Comparison of ENCODE assay signal across 10 cellular contexts in the genomic region with DNA sequence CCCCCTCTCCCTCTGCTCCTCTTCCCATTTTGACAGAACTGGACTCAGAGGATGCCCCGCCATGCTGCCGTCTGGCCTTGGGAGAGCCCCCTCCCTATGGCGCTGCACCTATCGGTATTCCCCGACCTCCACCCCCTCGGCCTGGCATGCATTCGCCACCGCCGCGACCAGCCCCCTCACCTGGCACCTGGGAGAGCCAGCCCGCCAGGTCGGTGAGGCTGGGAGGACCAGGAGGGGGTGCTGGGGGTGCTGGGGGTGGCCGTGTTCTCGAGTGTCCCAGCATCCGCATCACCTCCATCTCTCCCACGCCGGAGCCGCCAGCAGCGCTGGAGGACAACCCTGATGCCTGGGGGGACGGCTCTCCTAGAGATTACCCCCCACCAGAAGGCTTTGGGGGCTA. TPM values are rescaled to one million over a fixed set of nuclear protein-coding genes. Genes with fewer than 3 reads are reported as not detected.
DNase-seq lines count a peak whose midpoint lies in the region; ATAC-seq and TF ChIP-seq lines count a peak whose summit lies in the region.
"Had no signal": no experiment of that assay in that cellular context is flagged by ENCODE, and none has a peak within 500 bp of the region (broad histone marks: within the 10 kb centered on the region; RNA-seq: fewer than 3 reads in every experiment).

No MANE protein-coding gene starts in this region.

- H3K27me3 ChIP-seq in muscle layer of colon (ENCODE audit: control insufficient read depth in 1 of 2, insufficient read depth in 2 of 2, low read length in 2 of 2) (no peaks in the 10 kb centered on the region), thyroid gland (no peaks in the 10 kb centered on the region)

- H3K27me3 Mint-ChIP-seq in activated T-cell treated with anti-CD3 and anti-CD28 coated beads, Interleukin-2, amount 50 U/mL, for 4 hours (ENCODE audit: low read depth) = peaks cover 39% of the 10 kb centered on the region

- WGBS in thyroid gland, 2 donors = 84 to 90% methylated on average over 13 to 15 of the region's 20 CpGs

- no peaks in the 10 kb centered on the region for H3K36me3 Mint-ChIP-seq in activated T-cell treated with anti-CD3 and anti-CD28 coated beads, Interleukin-2, amount 50 U/mL, for 4 hours (ENCODE audit: insufficient read depth)

- H3K9ac ChIP-seq in muscle layer of colon (ENCODE audit: low read length) = no peak overlapping the region

- peaks cover 27% of the 10 kb centered on the region for H3K4me1 Mint-ChIP-seq in activated T-cell treated with anti-CD3 and anti-CD28 coated beads, Interleukin-2, amount 50 U/mL, for 4 hours (ENCODE audit: low read depth)

- H3K9me3 ChIP-seq in muscle layer of colon (ENCODE audit: low read length) (no peaks in the 10 kb centered on the region), thyroid gland (no peaks in the 10 kb centered on the region)
- H3K9me3 ChIP-seq: A549 had no signal

- H3K4me1 ChIP-seq in muscle layer of colon (ENCODE audit: insufficient read depth, low read length) (peaks cover 24% of the 10 kb centered on the region), thyroid gland (peaks cover 17 to 19% of the 10 kb centered on the region in 2 donors)

- H3K36me3 ChIP-seq in muscle layer of colon (ENCODE audit: insufficient read depth, low read length) = peaks cover 13% of the 10 kb centered on the region
- no peaks in the 10 kb centered on the region for H3K36me3 ChIP-seq in thyroid gland

- TF ChIP-seq POLR2A in thyroid gland (IDR thresholded peaks at IDR 0.05) = no peak

- TF ChIP-seq CTCF in cardiac fibroblast (IDR thresholded peaks at IDR 0.05; ENCODE audit: low read depth, low read length) (no peak), thyroid gland (IDR thresholded peaks at IDR 0.05) (no peak)

- H3K4me3 Mint-ChIP-seq in activated T-cell treated with anti-CD3 and anti-CD28 coated beads, Interleukin-2, amount 50 U/mL, for 4 hours = peak overlapping the region; percentile 38

- no peak for DNase-seq in activated T-cell treated with anti-CD3 and anti-CD28 coated beads, Interleukin-2, amount 50 U/mL, for 4 hours
- no peak for DNase-seq in activated T-cell treated with anti-CD3 and anti-CD28 coated beads for 4 hours
- DNase-seq in cardiac fibroblast (ENCODE audit: low read depth in 2 of 2) = no peak
- DNase-seq in thyroid gland = no peak
- no peak for DNase-seq in DMS153 (lab: John Stamatoyannopoulos, UW)
- DNase-seq: NCI-H1048 had no signal

- H3K27ac ChIP-seq in muscle layer of colon (ENCODE audit: low read depth, low read length) (peak overlapping the region; percentile 99), thyroid gland (peak overlapping the region; percentile 84 to 95 (median 94))
- H3K27ac ChIP-seq: A549 had no signal

- H3K9me3 Mint-ChIP-seq in activated T-cell treated with anti-CD3 and anti-CD28 coated beads, Interleukin-2, amount 50 U/mL, for 4 hours = no peaks in the 10 kb centered on the region

- no peak for ATAC-seq in activated T-cell treated with anti-CD3 and anti-CD28 coated beads, Interleukin-2, amount 50 U/mL, for 4 hours
- ATAC-seq in GM19351 (IDR thresholded peaks at IDR 0.05; ENCODE audit: unreplicated experiment) (no peak), HG03457 (IDR thresholded peaks at IDR 0.05; ENCODE audit: unreplicated experiment) (no peak)
- ATAC-seq: A549 had no signal

- H3K4me3 ChIP-seq in cardiac fibroblast (replicated peaks in 1 of 2; ENCODE audit: low read depth in 2 of 2, low read length in 2 of 2) (peak overlapping the region; percentile 83 to 88), muscle layer of colon (ENCODE audit: low read depth in 1 of 2, low read length in 2 of 2) (peak overlapping the region in 1 of 2 donors; percentile 84), thyroid gland (replicated peaks in 1 of 3) (peak overlapping the region in 1 of 3 donors; percentile 80)
- H3K4me3 ChIP-seq: A549 had no signal

- intact Hi-C loops in thyroid gland (cut with DNase I) = loop anchor here (5.0 kb wide), 1 partner anchor 37 kb away; no protein-coding TSS in a partner anchor

RNA-seq across cellular contexts. Expression of gene NFATC4, which starts 1.5 kb away (rescaled TPM):
- total RNA-seq in activated T-cell treated with anti-CD3 and anti-CD28 coated beads, Interleukin-2, amount 50 U/mL, for 4 hours = under 1 TPM; 0.13 to 0.38 (median 0.32) TPM
- 10 to 100 TPM; 19.4 to 41.3 (median 38.6) TPM for total RNA-seq in thyroid gland

RNA-seq across cellular contexts. Expression of gene NYNRIN, which starts 29.3 kb away (rescaled TPM):
- total RNA-seq in activated T-cell treated with anti-CD3 and anti-CD28 coated beads, Interleukin-2, amount 50 U/mL, for 4 hours = under 1 TPM in 2 of 3 donors, not detected in 1; 0.03 to 0.05 TPM
- total RNA-seq in thyroid gland = 10 to 100 TPM; 11.7 to 19.9 (median 12.3) TPM

RNA-seq across cellular contexts. Expression of gene RIPK3, which starts 29.7 kb away (rescaled TPM):
- total RNA-seq in activated T-cell treated with anti-CD3 and anti-CD28 coated beads, Interleukin-2, amount 50 U/mL, for 4 hours = 1 to 10 TPM; 5.9 to 8.0 (median 6.2) TPM
- total RNA-seq in thyroid gland = 10 to 100 TPM; 12.4 to 21.3 (median 18.4) TPM

RNA-seq across cellular contexts. Expression of gene ADCY4, which starts 34.6 kb away (rescaled TPM):
- total RNA-seq in activated T-cell treated with anti-CD3 and anti-CD28 coated beads, Interleukin-2, amount 50 U/mL, for 4 hours = under 1 TPM; 0.43 to 0.76 (median 0.53) TPM
- 10 to 100 TPM; 35.2 to 65.4 (median 48.8) TPM for total RNA-seq in thyroid gland

RNA-seq across cellular contexts. Expression of gene LTB4R, which starts 58.2 kb away (rescaled TPM):
- total RNA-seq in activated T-cell treated with anti-CD3 and anti-CD28 coated beads, Interleukin-2, amount 50 U/mL, for 4 hours = 1 to 10 TPM; 7.0 to 8.0 (median 7.8) TPM
- 1 to 10 TPM; 4.2 to 7.4 (median 4.3) TPM for total RNA-seq in thyroid gland

Comparison
In these comparisons a context has a peak if more than half of its experiments do, and no peak if none do; other contexts are left out.
1. RNA of gene NFATC4, which starts 1.5 kb away (total RNA-seq): 19.4 to 41.3 TPM in thyroid gland; 0.13 to 0.38 TPM in activated T-cell treated with anti-CD3 and anti-CD28 coated beads, Interleukin-2, amount 50 U/mL, for 4 hours; every median in the first group is over 10 times any median in the second.
2. RNA of gene NYNRIN, which starts 29.3 kb away (total RNA-seq): 11.7 to 19.9 TPM in thyroid gland; 0.03 to 0.05 TPM in activated T-cell treated with anti-CD3 and anti-CD28 coated beads, Interleukin-2, amount 50 U/mL, for 4 hours; every median in the first group is over 10 times any median in the second.